1 cellular context compared by ENCODE assay signal in the genomic region with DNA sequence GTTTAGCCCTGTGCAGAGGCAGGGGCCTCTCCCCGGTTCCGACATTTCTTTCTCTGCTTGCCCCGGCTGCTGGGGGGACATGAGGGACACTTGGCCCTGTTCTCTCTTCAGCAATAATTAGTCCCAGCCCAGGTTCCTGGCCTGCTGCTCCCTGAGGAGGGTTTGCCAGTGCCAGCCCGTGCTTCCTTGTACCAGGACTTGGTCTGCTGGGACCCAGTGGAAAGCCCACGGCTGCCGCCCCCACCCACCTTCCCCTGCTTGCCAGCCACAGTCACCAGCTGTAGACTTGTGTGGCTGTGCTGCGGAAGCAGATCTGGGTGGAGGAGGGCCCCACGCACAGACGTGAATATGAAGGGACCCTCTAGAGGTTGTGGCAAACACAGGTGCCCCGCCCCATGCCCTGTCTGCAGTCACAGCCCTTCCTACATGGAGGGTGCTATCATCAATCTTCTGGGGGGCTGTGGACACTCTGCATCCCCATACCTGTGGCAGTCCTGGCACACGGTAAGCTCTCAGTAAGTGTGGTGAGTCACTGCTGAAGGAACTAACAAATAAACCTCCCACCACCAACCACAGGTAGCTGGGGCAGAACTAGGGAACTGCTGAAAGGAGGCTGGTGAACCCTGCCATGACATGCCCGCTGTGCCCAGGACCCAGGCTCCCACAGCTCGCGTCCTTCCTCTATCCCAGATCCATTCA.
TF ChIP-seq lines count a peak whose summit lies in the region.

No MANE protein-coding gene starts in this region.

TF ChIP-seq in SK-N-SH treated with all-trans-retinoic acid at 6 μM for 48 hours, 23 proteins besides CTCF, POLR2A, EP300 and RAD21 (continued from another document):
- TF ChIP-seq, protein P1, sequence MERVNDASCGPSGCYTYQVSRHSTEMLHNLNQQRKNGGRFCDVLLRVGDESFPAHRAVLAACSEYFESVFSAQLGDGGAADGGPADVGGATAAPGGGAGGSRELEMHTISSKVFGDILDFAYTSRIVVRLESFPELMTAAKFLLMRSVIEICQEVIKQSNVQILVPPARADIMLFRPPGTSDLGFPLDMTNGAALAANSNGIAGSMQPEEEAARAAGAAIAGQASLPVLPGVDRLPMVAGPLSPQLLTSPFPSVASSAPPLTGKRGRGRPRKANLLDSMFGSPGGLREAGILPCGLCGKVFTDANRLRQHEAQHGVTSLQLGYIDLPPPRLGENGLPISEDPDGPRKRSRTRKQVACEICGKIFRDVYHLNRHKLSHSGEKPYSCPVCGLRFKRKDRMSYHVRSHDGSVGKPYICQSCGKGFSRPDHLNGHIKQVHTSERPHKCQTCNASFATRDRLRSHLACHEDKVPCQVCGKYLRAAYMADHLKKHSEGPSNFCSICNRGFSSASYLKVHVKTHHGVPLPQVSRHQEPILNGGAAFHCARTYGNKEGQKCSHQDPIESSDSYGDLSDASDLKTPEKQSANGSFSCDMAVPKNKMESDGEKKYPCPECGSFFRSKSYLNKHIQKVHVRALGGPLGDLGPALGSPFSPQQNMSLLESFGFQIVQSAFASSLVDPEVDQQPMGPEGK (CRISPR knock-in tag; IDR thresholded peaks at IDR 0.05; ENCODE audit: borderline replicate concordance): no peak
- TF ChIP-seq RARB (CRISPR knock-in tag; IDR thresholded peaks at IDR 0.05): no peak
- TF ChIP-seq, protein P2, sequence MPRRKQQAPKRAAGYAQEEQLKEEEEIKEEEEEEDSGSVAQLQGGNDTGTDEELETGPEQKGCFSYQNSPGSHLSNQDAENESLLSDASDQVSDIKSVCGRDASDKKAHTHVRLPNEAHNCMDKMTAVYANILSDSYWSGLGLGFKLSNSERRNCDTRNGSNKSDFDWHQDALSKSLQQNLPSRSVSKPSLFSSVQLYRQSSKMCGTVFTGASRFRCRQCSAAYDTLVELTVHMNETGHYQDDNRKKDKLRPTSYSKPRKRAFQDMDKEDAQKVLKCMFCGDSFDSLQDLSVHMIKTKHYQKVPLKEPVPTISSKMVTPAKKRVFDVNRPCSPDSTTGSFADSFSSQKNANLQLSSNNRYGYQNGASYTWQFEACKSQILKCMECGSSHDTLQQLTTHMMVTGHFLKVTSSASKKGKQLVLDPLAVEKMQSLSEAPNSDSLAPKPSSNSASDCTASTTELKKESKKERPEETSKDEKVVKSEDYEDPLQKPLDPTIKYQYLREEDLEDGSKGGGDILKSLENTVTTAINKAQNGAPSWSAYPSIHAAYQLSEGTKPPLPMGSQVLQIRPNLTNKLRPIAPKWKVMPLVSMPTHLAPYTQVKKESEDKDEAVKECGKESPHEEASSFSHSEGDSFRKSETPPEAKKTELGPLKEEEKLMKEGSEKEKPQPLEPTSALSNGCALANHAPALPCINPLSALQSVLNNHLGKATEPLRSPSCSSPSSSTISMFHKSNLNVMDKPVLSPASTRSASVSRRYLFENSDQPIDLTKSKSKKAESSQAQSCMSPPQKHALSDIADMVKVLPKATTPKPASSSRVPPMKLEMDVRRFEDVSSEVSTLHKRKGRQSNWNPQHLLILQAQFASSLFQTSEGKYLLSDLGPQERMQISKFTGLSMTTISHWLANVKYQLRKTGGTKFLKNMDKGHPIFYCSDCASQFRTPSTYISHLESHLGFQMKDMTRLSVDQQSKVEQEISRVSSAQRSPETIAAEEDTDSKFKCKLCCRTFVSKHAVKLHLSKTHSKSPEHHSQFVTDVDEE (CRISPR knock-in tag; IDR thresholded peaks at IDR 0.05): no peak
- TF ChIP-seq ZNF565 (CRISPR knock-in tag; conservative IDR thresholded peaks at IDR 0.05; ENCODE audit: low read depth): no peak
- no peak for TF ChIP-seq SNAI2 (CRISPR knock-in tag; IDR thresholded peaks at IDR 0.05)
- no peak for TF ChIP-seq ARNTL (CRISPR knock-in tag; IDR thresholded peaks at IDR 0.05; ENCODE audit: borderline replicate concordance, low read depth)
- no peak for TF ChIP-seq ISL1 (CRISPR knock-in tag; IDR thresholded peaks at IDR 0.05)
- TF ChIP-seq ZC3H10 (CRISPR knock-in tag; IDR thresholded peaks at IDR 0.05): no peak
- no peak for TF ChIP-seq TCF4 (CRISPR knock-in tag; IDR thresholded peaks at IDR 0.05; ENCODE audit: borderline replicate concordance)
- TF ChIP-seq ZFP30 (CRISPR knock-in tag; IDR thresholded peaks at IDR 0.05): no peak
- no peak for TF ChIP-seq BACH2 (CRISPR knock-in tag; IDR thresholded peaks at IDR 0.05; ENCODE audit: borderline replicate concordance)
- no peak for TF ChIP-seq ZFP3 (CRISPR knock-in tag; IDR thresholded peaks at IDR 0.05)
- TF ChIP-seq ZNF70 (CRISPR knock-in tag; IDR thresholded peaks at IDR 0.05): no peak
- TF ChIP-seq PPARA (CRISPR knock-in tag; IDR thresholded peaks at IDR 0.05; ENCODE audit: borderline replicate concordance): no peak
